In genomic region chr17:40648326-40648968, GRCh38 we compare ENCODE assay signal across 8 cellular contexts. TPM values are rescaled to one million over a fixed set of nuclear protein-coding genes. Genes with fewer than 3 reads are reported as not detected.
DNase-seq lines count a peak whose midpoint lies in the region; ATAC-seq and TF ChIP-seq lines count a peak whose summit lies in the region.

No MANE protein-coding gene starts in this region.

- peak overlapping the region; percentile 86 for H3K4me3 ChIP-seq in lower leg skin (ENCODE audit: low read depth, poor library complexity, severe bottlenecking)
- peak overlapping the region; percentile 77 for H3K4me3 ChIP-seq in tibial artery

- H3K9me3 ChIP-seq in tibial artery = no peaks in the 10 kb centered on the region

- intact Hi-C loops in lower leg skin (cut with DNase I; ENCODE audit: low total_unique reads) (no loop called here), tibial artery (cut with DNase I; ENCODE audit: low total_unique reads) (no loop called here)

- TF ChIP-seq POLR2A in lower leg skin (IDR thresholded peaks at IDR 0.05) = no peak

- H3K36me3 ChIP-seq in tibial artery = peaks cover 0 to 17% (median 0%) of the 10 kb centered on the region in 3 donors

- H3K4me1 ChIP-seq in tibial artery = peaks cover 0 to 31% (median 24%) of the 10 kb centered on the region in 4 donors

- 2 to 3% methylated on average over 21 to 33 of the region's 33 CpGs for WGBS in lower leg skin, 2 donors

- H3K27ac ChIP-seq in cingulate gyrus (ENCODE audit: low read depth, low read length) (peak overlapping the region; percentile 94), tibial artery (peak overlapping the region; percentile 93 to 98)

- H3K27me3 ChIP-seq in tibial artery = no peaks in the 10 kb centered on the region

- ATAC-seq in HG02840 (IDR thresholded peaks at IDR 0.05; ENCODE audit: low FRiP score, unreplicated experiment) = peak; percentile 17

- no peak for TF ChIP-seq CTCF in lower leg skin (IDR thresholded peaks at IDR 0.05)
- no peak for TF ChIP-seq CTCF in tibial artery (IDR thresholded peaks at IDR 0.05)

- peak; percentile 76 for DNase-seq in NCI-H82 (lab: John Stamatoyannopoulos, UW)
- DNase-seq in NCI-H82 treated with DMSO at 0.1 percent for 48 hours (lab: John Stamatoyannopoulos, UW; ENCODE audit: unreplicated experiment) = no peak
- DNase-seq in NOMO-1 treated with dmso at 0.1 percent for 144 hours (lab: John Stamatoyannopoulos, UW; ENCODE audit: unreplicated experiment) = peak; percentile 43
- DNase-seq in lower leg skin (ENCODE audit: low spot score in 2 of 2) = peak in 1 of 2 donors; percentile 86
- DNase-seq in tibial artery = peak; percentile 28 to 67
- DNase-seq in SW 1271 (lab: John Stamatoyannopoulos, UW) = no peak

RNA-seq across cellular contexts. Expression of gene SMARCE1, which starts 0.8 kb away (rescaled TPM):
- total RNA-seq in lower leg skin = 10 to 100 TPM; 63.2 to 77.2 (median 67.6) TPM

RNA-seq across cellular contexts. Expression of gene KRT222, which starts 16.5 kb away (rescaled TPM):
- under 1 TPM in 2 of 4 donors, not detected in 2; 0.13 to 0.19 TPM for total RNA-seq in lower leg skin

RNA-seq across cellular contexts. Expression of gene KRT24, which starts 55.1 kb away (rescaled TPM):
- total RNA-seq in lower leg skin = not detected

Comparison
In these comparisons a context has a peak if more than half of its experiments do, and no peak if none do; other contexts are left out.
1. DNase-seq: peak in NCI-H82 (single experiment), NOMO-1 treated with dmso at 0.1 percent for 144 hours (single experiment) and tibial artery (2 of 2); none in NCI-H82 treated with DMSO at 0.1 percent for 48 hours (single experiment) and SW 1271 (0 of 2).